In the genomic region with DNA sequence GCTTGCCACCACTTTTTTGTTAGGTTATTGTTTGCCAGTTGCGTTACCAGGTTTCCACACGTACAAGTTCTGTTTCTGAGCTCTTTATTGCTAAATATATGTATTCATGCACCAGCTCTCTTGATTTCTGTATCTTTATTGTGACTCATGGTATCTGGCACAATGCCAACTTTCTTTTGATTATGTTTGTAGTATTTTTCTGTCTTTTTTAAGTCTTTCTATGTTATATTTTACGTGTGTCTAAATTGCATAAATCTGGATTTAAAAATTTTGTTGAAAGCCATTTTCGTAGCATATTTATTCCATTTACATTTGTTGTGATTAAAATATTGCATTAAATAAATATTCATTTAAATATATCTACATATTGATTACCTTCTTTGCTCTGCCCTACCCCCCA, we compare ENCODE assay signal across 2 cellular contexts.
TF ChIP-seq lines count a peak whose summit lies in the region.

No MANE protein-coding gene starts in this region.

TF ChIP-seq in IMR-90, 13 proteins besides CTCF, POLR2A, EP300 and RAD21:
- TF ChIP-seq RFX5 (IDR thresholded peaks at IDR 0.05; ENCODE audit: low read depth, low read length), result no peak

TF ChIP-seq in GM12878, 131 proteins besides CTCF, POLR2A, EP300 and RAD21:
- TF ChIP-seq, protein P1, sequence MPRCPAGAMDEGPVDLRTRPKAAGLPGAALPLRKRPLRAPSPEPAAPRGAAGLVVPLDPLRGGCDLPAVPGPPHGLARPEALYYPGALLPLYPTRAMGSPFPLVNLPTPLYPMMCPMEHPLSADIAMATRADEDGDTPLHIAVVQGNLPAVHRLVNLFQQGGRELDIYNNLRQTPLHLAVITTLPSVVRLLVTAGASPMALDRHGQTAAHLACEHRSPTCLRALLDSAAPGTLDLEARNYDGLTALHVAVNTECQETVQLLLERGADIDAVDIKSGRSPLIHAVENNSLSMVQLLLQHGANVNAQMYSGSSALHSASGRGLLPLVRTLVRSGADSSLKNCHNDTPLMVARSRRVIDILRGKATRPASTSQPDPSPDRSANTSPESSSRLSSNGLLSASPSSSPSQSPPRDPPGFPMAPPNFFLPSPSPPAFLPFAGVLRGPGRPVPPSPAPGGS (IDR thresholded peaks at IDR 0.05; ENCODE audit: borderline replicate concordance, insufficient read depth, low read depth, low read length, poor library complexity, severe bottlenecking), result no peak
- TF ChIP-seq, protein P2, sequence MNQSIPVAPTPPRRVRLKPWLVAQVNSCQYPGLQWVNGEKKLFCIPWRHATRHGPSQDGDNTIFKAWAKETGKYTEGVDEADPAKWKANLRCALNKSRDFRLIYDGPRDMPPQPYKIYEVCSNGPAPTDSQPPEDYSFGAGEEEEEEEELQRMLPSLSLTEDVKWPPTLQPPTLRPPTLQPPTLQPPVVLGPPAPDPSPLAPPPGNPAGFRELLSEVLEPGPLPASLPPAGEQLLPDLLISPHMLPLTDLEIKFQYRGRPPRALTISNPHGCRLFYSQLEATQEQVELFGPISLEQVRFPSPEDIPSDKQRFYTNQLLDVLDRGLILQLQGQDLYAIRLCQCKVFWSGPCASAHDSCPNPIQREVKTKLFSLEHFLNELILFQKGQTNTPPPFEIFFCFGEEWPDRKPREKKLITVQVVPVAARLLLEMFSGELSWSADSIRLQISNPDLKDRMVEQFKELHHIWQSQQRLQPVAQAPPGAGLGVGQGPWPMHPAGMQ (IDR thresholded peaks at IDR 0.05; ENCODE audit: borderline replicate concordance), result no peak
- no peak for TF ChIP-seq LARP7 (IDR thresholded peaks at IDR 0.05)
- TF ChIP-seq SMAD1 (IDR thresholded peaks at IDR 0.05; ENCODE audit: low read depth, partially characterized antibody), result peak; percentile 79
- TF ChIP-seq, protein P3, sequence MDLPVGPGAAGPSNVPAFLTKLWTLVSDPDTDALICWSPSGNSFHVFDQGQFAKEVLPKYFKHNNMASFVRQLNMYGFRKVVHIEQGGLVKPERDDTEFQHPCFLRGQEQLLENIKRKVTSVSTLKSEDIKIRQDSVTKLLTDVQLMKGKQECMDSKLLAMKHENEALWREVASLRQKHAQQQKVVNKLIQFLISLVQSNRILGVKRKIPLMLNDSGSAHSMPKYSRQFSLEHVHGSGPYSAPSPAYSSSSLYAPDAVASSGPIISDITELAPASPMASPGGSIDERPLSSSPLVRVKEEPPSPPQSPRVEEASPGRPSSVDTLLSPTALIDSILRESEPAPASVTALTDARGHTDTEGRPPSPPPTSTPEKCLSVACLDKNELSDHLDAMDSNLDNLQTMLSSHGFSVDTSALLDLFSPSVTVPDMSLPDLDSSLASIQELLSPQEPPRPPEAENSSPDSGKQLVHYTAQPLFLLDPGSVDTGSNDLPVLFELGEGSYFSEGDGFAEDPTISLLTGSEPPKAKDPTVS (IDR thresholded peaks at IDR 0.05; ENCODE audit: low read depth, low read length), result no peak
- TF ChIP-seq TARDBP (IDR thresholded peaks at IDR 0.05; ENCODE audit: borderline replicate concordance), result no peak
- TF ChIP-seq GABPA (IDR thresholded peaks at IDR 0.05; ENCODE audit: low read depth), result no peak
